Comparison of ENCODE assay signal across 19 cellular contexts in the genomic region with DNA sequence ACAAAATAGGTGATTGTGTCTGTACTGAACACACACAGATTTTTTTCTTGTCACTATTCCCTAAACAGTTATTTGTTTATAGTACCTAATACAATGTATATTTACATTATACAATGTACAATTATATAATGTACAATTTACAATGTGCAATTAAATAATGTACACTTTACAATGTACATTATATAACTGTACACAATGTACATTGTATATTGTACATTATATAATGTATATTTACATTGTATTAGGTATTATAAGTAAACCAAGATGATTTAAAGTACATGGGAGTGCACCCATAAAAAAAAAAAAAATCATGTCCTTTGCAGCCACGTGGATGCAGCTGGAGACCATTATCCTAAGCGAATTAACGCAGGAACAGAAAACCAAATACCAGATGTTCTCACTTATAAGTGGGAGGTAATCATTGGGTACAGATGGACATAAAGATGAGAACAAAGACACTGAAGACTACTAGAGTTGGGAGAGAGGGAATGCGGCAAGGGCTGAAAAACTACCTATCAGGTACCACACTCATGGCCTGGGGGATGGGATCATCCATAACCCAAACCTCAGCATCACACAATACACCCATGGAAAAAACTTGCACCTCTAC.
A peak's percentile ranks its signal among the peaks of the same experiment; 100 is the strongest.
DNase-seq lines count a peak whose midpoint lies in the region; ATAC-seq, FAIRE-seq and TF ChIP-seq lines count a peak whose summit lies in the region.
"Had no signal": no experiment of that assay in that cellular context is flagged by ENCODE, and none has a peak within 500 bp of the region (broad histone marks: within the 10 kb centered on the region; RNA-seq: fewer than 3 reads in every experiment).

No MANE protein-coding gene starts in this region.

- DNase-seq in AG10803 (ENCODE audit: low read depth): peak; percentile 29
- DNase-seq in NCI-H1092 treated with DMSO at 0.1 percent for 48 hours (lab: John Stamatoyannopoulos, UW): peak; percentile 39
- peak; percentile 54 for DNase-seq in NCI-H69 (lab: John Stamatoyannopoulos, UW)
- DNase-seq in left lobe of liver (ENCODE audit: low spot score): no peak
- no peak for DNase-seq in activated T-cell treated with anti-CD3 and anti-CD28 coated beads, Interleukin-2, amount 50 U/mL, for 24 hours
- DNase-seq in kidney: no peak
- DNase-seq in Calu3: no peak
- DNase-seq: AML-193; CD4-positive, CD25-positive, alpha-beta regulatory T cell; EL; GOT3; NCI-H187 treated with DMSO at 0.1 percent for 48 hours; NCI-H226; T-cell had no signal

- intact Hi-C loops in kidney (cut with DNase I): no loop called here
- intact Hi-C loops in Calu3 (cut with micrococcal nuclease; ENCODE audit: unreplicated experiment): no loop called here

- no peak overlapping the region for H3K27ac Mint-ChIP-seq in activated T-cell treated with anti-CD3 and anti-CD28 coated beads, Interleukin-2, amount 50 U/mL, for 24 hours
- H3K27ac Mint-ChIP-seq in Calu3 (ENCODE audit: unreplicated experiment): no peak overlapping the region
- H3K27ac Mint-ChIP-seq: CD4-positive, CD25-positive, alpha-beta regulatory T cell; IgD-negative memory B cell; T-cell had no signal

- H3K36me3 Mint-ChIP-seq in activated T-cell treated with anti-CD3 and anti-CD28 coated beads, Interleukin-2, amount 50 U/mL, for 24 hours (ENCODE audit: low read depth): peaks cover 62% of the 10 kb centered on the region
- no peaks in the 10 kb centered on the region for H3K36me3 Mint-ChIP-seq in Calu3 (ENCODE audit: insufficient read depth, unreplicated experiment)
- H3K36me3 Mint-ChIP-seq: IgD-negative memory B cell had no signal

- FAIRE-seq in endometrium (lab: Jason Lieb, UNC) (peak; percentile 83), kidney (lab: Jason Lieb, UNC) (no peak)
- FAIRE-seq: A549 had no signal

- no peaks in the 10 kb centered on the region for H3K9me3 Mint-ChIP-seq in activated T-cell treated with anti-CD3 and anti-CD28 coated beads, Interleukin-2, amount 50 U/mL, for 24 hours
- no peaks in the 10 kb centered on the region for H3K9me3 Mint-ChIP-seq in Calu3 (ENCODE audit: low read depth, unreplicated experiment)
- H3K9me3 Mint-ChIP-seq: CD4-positive, CD25-positive, alpha-beta regulatory T cell; IgD-negative memory B cell; T-cell had no signal

- no peaks in the 10 kb centered on the region for H3K27me3 Mint-ChIP-seq in activated T-cell treated with anti-CD3 and anti-CD28 coated beads, Interleukin-2, amount 50 U/mL, for 24 hours
- H3K27me3 Mint-ChIP-seq in Calu3 (ENCODE audit: unreplicated experiment): no peaks in the 10 kb centered on the region
- H3K27me3 Mint-ChIP-seq: CD4-positive, CD25-positive, alpha-beta regulatory T cell; IgD-negative memory B cell; T-cell had no signal

- H3K9ac ChIP-seq in kidney (ENCODE audit: low read length in 2 of 2): no peak overlapping the region

- TF ChIP-seq CTCF in AG10803 (conservative IDR thresholded peaks at IDR 0.05; ENCODE audit: low read length) (no peak), kidney (IDR thresholded peaks at IDR 0.05; ENCODE audit: borderline replicate concordance, extremely low read depth, insufficient read depth) (no peak), Calu3 (IDR thresholded peaks at IDR 0.05; ENCODE audit: unreplicated experiment) (no peak)

- H3K36me3 ChIP-seq in kidney (ENCODE audit: control insufficient read depth in 1 of 2, insufficient read depth in 2 of 2, low read length in 2 of 2): no peaks in the 10 kb centered on the region
- H3K36me3 ChIP-seq: SJSA1 had no signal

- no peak overlapping the region for H3K27ac ChIP-seq in kidney (ENCODE audit: low read depth in 2 of 2, low read length in 2 of 2)
- H3K27ac ChIP-seq: A549, RWPE1, SJSA1 had no signal

- H3K4me1 Mint-ChIP-seq in activated T-cell treated with anti-CD3 and anti-CD28 coated beads, Interleukin-2, amount 50 U/mL, for 24 hours (ENCODE audit: low read depth): peaks cover 7% of the 10 kb centered on the region
- H3K4me1 Mint-ChIP-seq in Calu3 (ENCODE audit: low read depth, unreplicated experiment): peaks cover 12% of the 10 kb centered on the region

- CTCF ChIA-PET in Calu3 (lab: Charles Lee): no interaction called here

- ATAC-seq in left lobe of liver: no peak
- ATAC-seq: A549, T-cell had no signal

- no peak overlapping the region for H3K4me3 Mint-ChIP-seq in activated T-cell treated with anti-CD3 and anti-CD28 coated beads, Interleukin-2, amount 50 U/mL, for 24 hours
- no peak overlapping the region for H3K4me3 Mint-ChIP-seq in Calu3 (ENCODE audit: low read depth, unreplicated experiment)
- H3K4me3 Mint-ChIP-seq: CD4-positive, CD25-positive, alpha-beta regulatory T cell; T-cell had no signal

- no peak overlapping the region for H3K4me3 ChIP-seq in AG10803 (ENCODE audit: low read length)
- no peak overlapping the region for H3K4me3 ChIP-seq in kidney (ENCODE audit: low read length in 2 of 2)
- H3K4me3 ChIP-seq: A549, SJSA1 had no signal

- H3K4me1 ChIP-seq in kidney (ENCODE audit: control insufficient read depth in 1 of 2, insufficient read depth in 1 of 2, low read depth in 1 of 2, low read length in 2 of 2): peaks cover 0 to 12% of the 10 kb centered on the region in 2 donors

- BruUV-seq in Calu3 (replicated peaks; lab: Mats Ljungman, UMichigan): no TSS peak

- H3K9me3 ChIP-seq in kidney (ENCODE audit: control insufficient read depth in 1 of 2, low read length in 2 of 2): no peaks in the 10 kb centered on the region
- H3K9me3 ChIP-seq: A549, SJSA1 had no signal

Comparison
In these comparisons a context has a peak if more than half of its experiments do, and no peak if none do; other contexts are left out.
1. DNase-seq: peak in AG10803 (single experiment), NCI-H1092 treated with DMSO at 0.1 percent for 48 hours (single experiment) and NCI-H69 (single experiment); none in left lobe of liver (single experiment), activated T-cell treated with anti-CD3 and anti-CD28 coated beads, Interleukin-2, amount 50 U/mL, for 24 hours (single experiment), kidney (single experiment) and Calu3 (single experiment).